In genomic region chr3:149419816-149420215, GRCh38 we compare ENCODE assay signal across 28 cellular contexts. TPM values are rescaled to one million over a fixed set of nuclear protein-coding genes. Genes with fewer than 3 reads are reported as not detected.
"Had no signal": no experiment of that assay in that cellular context is flagged by ENCODE, and none has a peak within 500 bp of the region (broad histone marks: within the 10 kb centered on the region; RNA-seq: fewer than 3 reads in every experiment).

No MANE protein-coding gene starts in this region.

- H3K9me3 ChIP-seq: left lung, lower lobe of right lung, pancreas, prostate gland, sigmoid colon, spleen, suprapubic skin, thoracic aorta, tibial artery, upper lobe of right lung had no signal

- H3K36me3 ChIP-seq: left lung, lower lobe of right lung, pancreas, prostate gland, sigmoid colon, spleen, suprapubic skin, thoracic aorta, tibial artery, upper lobe of right lung had no signal

- DNase-seq: kidney glomerular epithelial cell; left colon; left lung; lower lobe of right lung; mammary epithelial cell; mesenchymal stem cell; naive thymus-derived CD8-positive, alpha-beta T cell; nucleus accumbens; pancreas; posterior cingulate gyrus; retina; right cardiac atrium; sigmoid colon; small intestine; spleen; stimulated activated CD4-positive, alpha-beta T cell treated with anti-CD3 and anti-CD28 coated beads, Interleukin-4, amount 100 ng/mL, for 24 hours; stimulated activated naive CD4-positive, alpha-beta T cell; tibial artery; upper lobe of right lung had no signal

- FAIRE-seq: keratinocyte, pancreas, small intestine, urothelium cell line had no signal

- H3K27ac ChIP-seq: left lung, lower lobe of right lung, pancreas, prostate gland, sigmoid colon, spleen, suprapubic skin, thoracic aorta, upper lobe of right lung had no signal

- H3K4me3 ChIP-seq: left lung, lower lobe of right lung, pancreas, prostate gland, sigmoid colon, spleen, suprapubic skin, thoracic aorta, tibial artery, upper lobe of right lung had no signal

- H3K27me3 ChIP-seq: left lung, pancreas, sigmoid colon, spleen, suprapubic skin, tibial artery, upper lobe of right lung had no signal

- ATAC-seq: left colon; left lung; naive thymus-derived CD8-positive, alpha-beta T cell; pancreas; right cardiac atrium; stimulated activated effector memory CD8-positive, alpha-beta T cell treated with anti-CD3 and anti-CD28 coated beads, Interleukin-12 subunit alpha, Interleukin-12 subunit beta, amount 100 ng/mL, for 72 hours had no signal

- H3K4me1 ChIP-seq: prostate gland, sigmoid colon, suprapubic skin had no signal

RNA-seq across cellular contexts. Expression of gene TM4SF1, which starts 42.4 kb away (rescaled TPM):
- total RNA-seq: naive thymus-derived CD8-positive, alpha-beta T cell; neural crest cell had no signal
- polyA plus RNA-seq: naive thymus-derived CD8-positive, alpha-beta T cell had no signal

RNA-seq across cellular contexts. Expression of gene TM4SF4, which starts 54.7 kb away (rescaled TPM):
- total RNA-seq: lower lobe of right lung; mammary epithelial cell; naive thymus-derived CD8-positive, alpha-beta T cell; neural crest cell; osteoblast; prostate gland; right cardiac atrium; spleen; subcutaneous adipose tissue; thoracic aorta had no signal
- polyA plus RNA-seq: keratinocyte; mammary epithelial cell; naive thymus-derived CD8-positive, alpha-beta T cell; right cardiac atrium had no signal
